11 cellular contexts compared by ENCODE assay signal in the genomic region with DNA sequence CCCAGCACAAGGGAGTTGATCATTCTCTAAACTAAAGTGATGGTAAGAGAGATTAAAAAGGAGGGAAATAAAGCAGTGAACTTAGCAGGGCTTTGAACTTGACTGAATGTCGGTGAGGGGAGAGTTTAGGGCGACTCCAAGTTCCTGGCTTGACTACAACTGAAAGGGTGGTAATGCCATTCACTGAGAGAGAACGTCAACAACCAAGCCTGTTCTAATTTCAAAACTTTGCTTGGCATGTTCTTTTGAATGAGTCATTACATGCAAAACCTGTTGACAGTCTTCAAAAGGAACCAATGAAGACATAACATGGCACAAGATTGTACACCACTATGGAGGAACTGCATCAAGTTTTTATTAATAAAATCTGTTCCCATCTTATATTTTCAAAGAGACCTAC. TPM values are rescaled to one million over a fixed set of nuclear protein-coding genes. Genes with fewer than 3 reads are reported as not detected.
DNase-seq lines count a peak whose midpoint lies in the region; ATAC-seq lines count a peak whose summit lies in the region.
"Had no signal": no experiment of that assay in that cellular context is flagged by ENCODE, and none has a peak within 500 bp of the region (broad histone marks: within the 10 kb centered on the region; RNA-seq: fewer than 3 reads in every experiment).

No MANE protein-coding gene starts in this region.

- H3K27me3 Mint-ChIP-seq in activated CD8-positive, alpha-beta memory T cell treated with anti-CD3 and anti-CD28 coated beads, Interleukin-2, amount 10 ng/mL, durations not matched to agents 7 days and 5 days: no peaks in the 10 kb centered on the region

- DNase-seq in activated CD8-positive, alpha-beta memory T cell treated with anti-CD3 and anti-CD28 coated beads, Interleukin-2, amount 10 ng/mL, durations not matched to agents 7 days and 5 days: no peak
- no peak for DNase-seq in activated CD8-positive, alpha-beta memory T cell treated with anti-CD3 and anti-CD28 coated beads, Interleukin-2, amount 50 U/mL, for 4 hours
- peak; percentile 24 to 33 for DNase-seq in activated CD4-positive, alpha-beta T cell treated with anti-CD3 and anti-CD28 coated beads, Interleukin-2, amount 50 U/mL, for 48 hours
- DNase-seq: NCI-H2171, Peyer's patch had no signal

- H3K4me1 Mint-ChIP-seq in activated CD8-positive, alpha-beta memory T cell treated with anti-CD3 and anti-CD28 coated beads, Interleukin-2, amount 10 ng/mL, durations not matched to agents 7 days and 5 days: peaks cover 28% of the 10 kb centered on the region

- no peak overlapping the region for H3K4me3 Mint-ChIP-seq in activated CD8-positive, alpha-beta memory T cell treated with anti-CD3 and anti-CD28 coated beads, Interleukin-2, amount 10 ng/mL, durations not matched to agents 7 days and 5 days

- CTCF ChIA-PET in activated CD8-positive, alpha-beta memory T cell treated with anti-CD3 and anti-CD28 coated beads, Interleukin-2, amount 10 ng/mL, durations not matched to agents 7 days and 5 days (lab: Charles Lee): no interaction called here

- H3K36me3 Mint-ChIP-seq in activated CD8-positive, alpha-beta memory T cell treated with anti-CD3 and anti-CD28 coated beads, Interleukin-2, amount 10 ng/mL, durations not matched to agents 7 days and 5 days: peaks cover 2% of the 10 kb centered on the region

- peak; percentile 71 for ATAC-seq in activated CD8-positive, alpha-beta memory T cell treated with anti-CD3 and anti-CD28 coated beads, Interleukin-2, amount 10 ng/mL, durations not matched to agents 7 days and 5 days
- ATAC-seq in HG02571 (IDR thresholded peaks at IDR 0.05; ENCODE audit: unreplicated experiment) (peak; percentile 53), GM18517 (IDR thresholded peaks at IDR 0.05; ENCODE audit: unreplicated experiment) (no peak), HG03045 (IDR thresholded peaks at IDR 0.05; ENCODE audit: unreplicated experiment) (no peak), GM19328 (IDR thresholded peaks at IDR 0.05; ENCODE audit: unreplicated experiment) (no peak)

- peak overlapping the region in 16 of 21 experiments; percentile 10 to 76 (median 56) for H3K27ac ChIP-seq in skin epidermis
- H3K27ac ChIP-seq: Peyer's patch, thoracic aorta had no signal

- H3K27ac Mint-ChIP-seq in activated CD8-positive, alpha-beta memory T cell treated with anti-CD3 and anti-CD28 coated beads, Interleukin-2, amount 10 ng/mL, durations not matched to agents 7 days and 5 days: peak overlapping the region; percentile 77

- H3K4me3 ChIP-seq in skin epidermis: no peak overlapping the region
- H3K4me3 ChIP-seq: Peyer's patch, thoracic aorta had no signal

- no peaks in the 10 kb centered on the region for H3K9me3 Mint-ChIP-seq in activated CD8-positive, alpha-beta memory T cell treated with anti-CD3 and anti-CD28 coated beads, Interleukin-2, amount 10 ng/mL, durations not matched to agents 7 days and 5 days (ENCODE audit: low read depth)

RNA-seq across cellular contexts. Expression of a gene that starts 10.3 kb away (rescaled TPM):
- total RNA-seq in activated CD8-positive, alpha-beta memory T cell treated with anti-CD3 and anti-CD28 coated beads, Interleukin-2, amount 10 ng/mL, durations not matched to agents 7 days and 5 days: 10 to 100 TPM; 47.0 to 73.6 TPM
- total RNA-seq: thoracic aorta had no signal

Comparison
In these comparisons a context has a peak if more than half of its experiments do, and no peak if none do; other contexts are left out.
1. ATAC-seq: peak in activated CD8-positive, alpha-beta memory T cell treated with anti-CD3 and anti-CD28 coated beads, Interleukin-2, amount 10 ng/mL, durations not matched to agents 7 days and 5 days (single experiment) and HG02571 (single experiment); none in GM18517 (single experiment), HG03045 (single experiment) and GM19328 (single experiment).
2. DNase-seq: peak in activated CD4-positive, alpha-beta T cell treated with anti-CD3 and anti-CD28 coated beads, Interleukin-2, amount 50 U/mL, for 48 hours (2 of 2); none in activated CD8-positive, alpha-beta memory T cell treated with anti-CD3 and anti-CD28 coated beads, Interleukin-2, amount 10 ng/mL, durations not matched to agents 7 days and 5 days (single experiment) and activated CD8-positive, alpha-beta memory T cell treated with anti-CD3 and anti-CD28 coated beads, Interleukin-2, amount 50 U/mL, for 4 hours (single experiment).